In the genomic region with DNA sequence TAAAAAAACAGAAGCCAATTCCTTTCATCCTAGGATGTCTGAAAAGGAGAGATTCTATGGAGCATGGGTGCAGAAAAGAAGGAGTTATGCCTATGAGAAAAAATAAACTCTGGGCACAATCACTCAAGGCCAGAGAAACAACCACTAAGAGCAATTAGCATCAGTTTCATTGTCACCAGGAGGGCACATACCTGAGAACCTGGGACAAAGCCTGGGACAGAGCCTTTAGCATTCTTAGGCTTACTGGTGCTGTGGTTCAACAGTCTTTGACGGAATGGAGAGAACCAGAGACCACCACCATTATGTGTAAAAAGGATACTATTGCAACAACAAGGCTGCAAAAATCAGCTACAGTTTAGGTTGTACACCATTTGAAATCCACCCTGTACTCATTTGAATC, we compare ENCODE assay signal across 24 cellular contexts.
"Had no signal": no experiment of that assay in that cellular context is flagged by ENCODE, and none has a peak within 500 bp of the region (broad histone marks: within the 10 kb centered on the region; RNA-seq: fewer than 3 reads in every experiment).

No MANE protein-coding gene starts in this region.

- H3K27ac ChIP-seq: HL-60, KMS-11, RWPE1 had no signal

- H3K9me2 ChIP-seq: SK-N-SH had no signal

- H3K27ac Mint-ChIP-seq: IgD-negative memory B cell had no signal

- H3K9ac ChIP-seq: KMS-11, SK-N-SH had no signal

- FAIRE-seq: HTR-8/SVneo, K562 had no signal

- H3K4me1 Mint-ChIP-seq: IgD-negative memory B cell had no signal

- DNase-seq: Kasumi-1, MM.1S, NCI-H1092 treated with DMSO at 0.1 percent for 48 hours, NCI-H1436, NCI-H187, NCI-H2029, NCI-H2081 treated with DMSO at 0.1 percent for 48 hours, NCI-H2171, NCI-H226, NCI-H446, NCI-H510A, NCI-H524 treated with DMSO at 0.1 percent for 48 hours, NCI-H69, NCI-H774, PC-3, SHP77, SK-N-SH had no signal

- ATAC-seq: K562, Panc1, PC-3 had no signal

- H3K4me2 ChIP-seq: KMS-11, SK-N-SH had no signal

- H3K4me3 ChIP-seq: K562 had no signal

- H3K9me3 ChIP-seq: SK-N-SH had no signal
